In the genomic region with DNA sequence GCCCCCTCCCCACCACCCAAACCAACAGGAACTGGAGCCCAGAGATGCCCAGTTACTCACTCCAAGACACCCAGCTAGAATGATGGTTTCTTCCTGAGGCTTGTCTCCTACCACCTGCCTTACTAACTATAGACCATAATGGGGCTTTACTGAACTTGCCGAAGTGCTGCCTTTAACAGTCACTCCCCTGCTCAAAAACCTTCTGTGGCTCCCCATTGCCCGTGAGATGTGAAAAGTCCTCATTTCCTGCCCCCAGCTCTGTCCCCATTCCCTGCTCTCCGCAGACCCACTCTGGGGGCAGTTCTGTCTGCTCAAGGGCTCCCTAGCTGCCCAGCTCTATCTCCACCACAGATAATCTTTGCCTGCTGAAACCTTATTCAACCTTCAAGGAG, we compare ENCODE assay signal across 26 cellular contexts. TPM values are rescaled to one million over a fixed set of nuclear protein-coding genes. Genes with fewer than 3 reads are reported as not detected.
"Had no signal": no experiment of that assay in that cellular context is flagged by ENCODE, and none has a peak within 500 bp of the region (broad histone marks: within the 10 kb centered on the region; RNA-seq: fewer than 3 reads in every experiment).

No MANE protein-coding gene starts in this region.

- H3K36me3 ChIP-seq: esophagus squamous epithelium, left ventricle myocardium inferior, lower lobe of right lung, sigmoid colon, suprapubic skin, thyroid gland had no signal

- H3K4me1 Mint-ChIP-seq: immature natural killer cell, mesothelial cell of epicardium, natural killer cell, neural crest cell had no signal

- H3K4me3 ChIP-seq: esophagus squamous epithelium, left ventricle myocardium inferior, lower lobe of right lung, sigmoid colon, suprapubic skin, thyroid gland had no signal

- ATAC-seq: natural killer cell; stimulated activated effector memory CD8-positive, alpha-beta T cell treated with anti-CD3 and anti-CD28 coated beads, Interleukin-12 subunit alpha, Interleukin-12 subunit beta, amount 100 ng/mL, for 72 hours; stimulated activated naive CD8-positive, alpha-beta T cell treated with anti-CD3 and anti-CD28 coated beads, Interleukin-15, Interleukin-2, amounts not matched to agents 100 U/mL and 50 U/mL, for 24 hours had no signal

- DNase-seq: cerebellar nuclear complex; dermis blood vessel endothelial cell; esophagus squamous epithelium; immature natural killer cell; left cardiac atrium; left ventricle myocardium inferior; lower lobe of right lung; natural killer cell; occipital lobe; sigmoid colon; small intestine; stimulated activated CD4-positive, alpha-beta T cell treated with anti-CD3 and anti-CD28 coated beads, Interleukin-4, amount 100 ng/mL, for 1 hour; stimulated activated CD8-positive, alpha-beta memory T cell treated with anti-CD3 and anti-CD28 coated beads, Interleukin-4, amount 100 ng/mL, for 48 hours; stimulated activated naive CD8-positive, alpha-beta T cell treated with anti-CD3 and anti-CD28 coated beads, Interleukin-15, Interleukin-2, amounts not matched to agents 100 U/mL and 50 U/mL, for 24 hours had no signal

- H3K27me3 ChIP-seq: esophagus squamous epithelium, sigmoid colon, suprapubic skin, thyroid gland had no signal

- H3K27ac Mint-ChIP-seq: immature natural killer cell; memory B cell; mesothelial cell of epicardium; stimulated activated effector memory CD8-positive, alpha-beta T cell treated with anti-CD3 and anti-CD28 coated beads, Interleukin-12 subunit alpha, Interleukin-12 subunit beta, amount 100 ng/mL, for 72 hours had no signal

- H3K27ac ChIP-seq: esophagus squamous epithelium, left ventricle myocardium inferior, lower lobe of right lung, sigmoid colon, suprapubic skin, thyroid gland had no signal

- H3K36me3 Mint-ChIP-seq: immature natural killer cell; memory B cell; mesothelial cell of epicardium; natural killer cell; stimulated activated effector memory CD8-positive, alpha-beta T cell treated with anti-CD3 and anti-CD28 coated beads, Interleukin-12 subunit alpha, Interleukin-12 subunit beta, amount 100 ng/mL, for 72 hours had no signal

- H3K4me3 Mint-ChIP-seq: immature natural killer cell; memory B cell; mesothelial cell of epicardium; natural killer cell; neural crest cell; stimulated activated effector memory CD8-positive, alpha-beta T cell treated with anti-CD3 and anti-CD28 coated beads, Interleukin-12 subunit alpha, Interleukin-12 subunit beta, amount 100 ng/mL, for 72 hours had no signal

- H3K9me3 Mint-ChIP-seq: memory B cell; mesothelial cell of epicardium; natural killer cell; neural crest cell; stimulated activated effector memory CD8-positive, alpha-beta T cell treated with anti-CD3 and anti-CD28 coated beads, Interleukin-12 subunit alpha, Interleukin-12 subunit beta, amount 100 ng/mL, for 72 hours had no signal

- H3K9me3 ChIP-seq: esophagus squamous epithelium, left ventricle myocardium inferior, lower lobe of right lung, sigmoid colon, suprapubic skin, thyroid gland had no signal

RNA-seq across cellular contexts. Expression of a gene that starts 4.9 kb away (rescaled TPM):
- total RNA-seq: dermis blood vessel endothelial cell, epithelial cell of proximal tubule, neural crest cell, pulmonary artery endothelial cell had no signal
- polyA plus RNA-seq: keratinocyte had no signal

RNA-seq across cellular contexts. Expression of a gene that starts 25.0 kb away (rescaled TPM):
- total RNA-seq: epithelial cell of proximal tubule, myocyte, natural killer cell had no signal
- polyA plus RNA-seq: keratinocyte had no signal

RNA-seq across cellular contexts. Expression of a gene that starts 25.7 kb away (rescaled TPM):
- total RNA-seq: epithelial cell of proximal tubule, natural killer cell, pulmonary artery endothelial cell had no signal
- polyA plus RNA-seq: immature natural killer cell, keratinocyte had no signal

RNA-seq across cellular contexts. Expression of a gene that starts 44.3 kb away (rescaled TPM):
- total RNA-seq: dermis blood vessel endothelial cell, epithelial cell of proximal tubule, esophagus squamous epithelium, left cardiac atrium, left ventricle myocardium inferior, lower lobe of right lung, mesothelial cell of epicardium, mucosa of gallbladder, myocyte, natural killer cell, neural crest cell, occipital lobe, pulmonary artery endothelial cell, sigmoid colon, suprapubic skin, ureter had no signal
- polyA plus RNA-seq: immature natural killer cell, keratinocyte, sigmoid colon, small intestine had no signal
